Comparison of ENCODE assay signal across 8 cellular contexts in genomic region chr9:97803167-97804058, GRCh38. TPM values are rescaled to one million over a fixed set of nuclear protein-coding genes. Genes with fewer than 3 reads are reported as not detected.
DNase-seq lines count a peak whose midpoint lies in the region; ATAC-seq, FAIRE-seq and TF ChIP-seq lines count a peak whose summit lies in the region.

No MANE protein-coding gene starts in this region.

- DNase-seq in Calu3 (peak; percentile 74), SJCRH30 (peak; percentile 34 to 51), Right ventricle myocardium inferior (ENCODE audit: missing footprints) (peak; percentile 92), pancreas (peak; percentile 85 to 95 (median 94)), tibial artery (peak; percentile 34 to 77)
- peak; percentile 48 for DNase-seq in Jurkat, Clone E6-1 (ENCODE audit: low read depth, low spot score)
- peak; percentile 78 for DNase-seq in activated naive CD4-positive, alpha-beta T cell treated with anti-CD3 and anti-CD28 coated beads, Interleukin-2, amount 10 ng/mL, durations not matched to agents 7 days and 5 days

- 1 to 6% methylated on average over 24 to 75 of the region's 75 CpGs for WGBS in pancreas, 2 donors

- TF ChIP-seq CTCF in Calu3 (IDR thresholded peaks at IDR 0.05; ENCODE audit: unreplicated experiment) (peak; percentile 13), pancreas (IDR thresholded peaks at IDR 0.05) (peak in 1 of 4 donors; percentile 20), tibial artery (IDR thresholded peaks at IDR 0.05) (no peak)

- H3K27ac ChIP-seq in SJCRH30 (no peak overlapping the region), pancreas (peak overlapping the region; percentile 53 to 70 (median 60)), tibial artery (no peak overlapping the region)

- peak overlapping the region; percentile 61 for H3K4me3 Mint-ChIP-seq in Calu3 (ENCODE audit: low read depth, unreplicated experiment)
- H3K4me3 Mint-ChIP-seq in activated naive CD4-positive, alpha-beta T cell treated with anti-CD3 and anti-CD28 coated beads, Interleukin-2, amount 10 ng/mL, durations not matched to agents 7 days and 5 days = peak overlapping the region; percentile 66

- H3K9me3 Mint-ChIP-seq in Calu3 (ENCODE audit: low read depth, unreplicated experiment) = no peaks in the 10 kb centered on the region
- no peaks in the 10 kb centered on the region for H3K9me3 Mint-ChIP-seq in activated naive CD4-positive, alpha-beta T cell treated with anti-CD3 and anti-CD28 coated beads, Interleukin-2, amount 10 ng/mL, durations not matched to agents 7 days and 5 days

- no peaks in the 10 kb centered on the region for H3K9me3 ChIP-seq in SJCRH30 (replicated peaks)
- H3K9me3 ChIP-seq in pancreas = no peaks in the 10 kb centered on the region
- no peaks in the 10 kb centered on the region for H3K9me3 ChIP-seq in tibial artery

- H3K27me3 ChIP-seq in SJCRH30 (peaks cover 9% of the 10 kb centered on the region; the same call in 1 of the 2 replicates), pancreas (no peaks in the 10 kb centered on the region), tibial artery (peaks cover 6 to 36% of the 10 kb centered on the region in 2 donors)

- CTCF ChIA-PET in Calu3 (lab: Charles Lee) = no interaction called here
- CTCF ChIA-PET in activated naive CD4-positive, alpha-beta T cell treated with anti-CD3 and anti-CD28 coated beads, Interleukin-2, amount 10 ng/mL, durations not matched to agents 7 days and 5 days (lab: Charles Lee) = no interaction called here

- H3K27me3 Mint-ChIP-seq in Calu3 (ENCODE audit: unreplicated experiment) = no peaks in the 10 kb centered on the region
- H3K27me3 Mint-ChIP-seq in activated naive CD4-positive, alpha-beta T cell treated with anti-CD3 and anti-CD28 coated beads, Interleukin-2, amount 10 ng/mL, durations not matched to agents 7 days and 5 days = peaks cover 63% of the 10 kb centered on the region

- H3K4me1 ChIP-seq in SJCRH30 = no peaks in the 10 kb centered on the region
- H3K4me1 ChIP-seq in pancreas = no peaks in the 10 kb centered on the region
- H3K4me1 ChIP-seq in tibial artery = peaks cover 0 to 8% (median 6%) of the 10 kb centered on the region in 4 donors

- H3K36me3 Mint-ChIP-seq in Calu3 (ENCODE audit: insufficient read depth, unreplicated experiment) = peaks cover 24% of the 10 kb centered on the region
- H3K36me3 Mint-ChIP-seq in activated naive CD4-positive, alpha-beta T cell treated with anti-CD3 and anti-CD28 coated beads, Interleukin-2, amount 10 ng/mL, durations not matched to agents 7 days and 5 days = no peaks in the 10 kb centered on the region

- H3K4me1 Mint-ChIP-seq in Calu3 (ENCODE audit: low read depth, unreplicated experiment) = peaks cover 21% of the 10 kb centered on the region
- peaks cover 10% of the 10 kb centered on the region for H3K4me1 Mint-ChIP-seq in activated naive CD4-positive, alpha-beta T cell treated with anti-CD3 and anti-CD28 coated beads, Interleukin-2, amount 10 ng/mL, durations not matched to agents 7 days and 5 days

- BruUV-seq in Calu3 (replicated peaks; lab: Mats Ljungman, UMichigan) = no TSS peak

- intact Hi-C loops in Calu3 (cut with micrococcal nuclease; ENCODE audit: unreplicated experiment) (loop anchor here (2.0 to 5.0 kb wide), 2 partner anchors 49 to 91 kb away; partner anchors contain the start of gene FOXE1), Right ventricle myocardium inferior (cut with DNase I) (no loop called here), pancreas (cut with DNase I) (no loop called here), tibial artery (cut with DNase I; ENCODE audit: low total_unique reads) (no loop called here)

- H3K27ac Mint-ChIP-seq in Calu3 (ENCODE audit: unreplicated experiment) = peak overlapping the region; percentile 83
- peak overlapping the region; percentile 39 for H3K27ac Mint-ChIP-seq in activated naive CD4-positive, alpha-beta T cell treated with anti-CD3 and anti-CD28 coated beads, Interleukin-2, amount 10 ng/mL, durations not matched to agents 7 days and 5 days

- H3K36me3 ChIP-seq in SJCRH30 = no peaks in the 10 kb centered on the region
- H3K36me3 ChIP-seq in pancreas = no peaks in the 10 kb centered on the region
- no peaks in the 10 kb centered on the region for H3K36me3 ChIP-seq in tibial artery

- FAIRE-seq in pancreas (lab: Jason Lieb, UNC) = no peak

- ATAC-seq in GM21529 (IDR thresholded peaks at IDR 0.05; ENCODE audit: unreplicated experiment) (peak; percentile 90), Right ventricle myocardium inferior (peak; percentile 94), pancreas (peak; percentile 97 to 99 (median 98))

- peak overlapping the region; percentile 50 for H3K4me3 ChIP-seq in Jurkat, Clone E6-1 (ENCODE audit: low read length)
- H3K4me3 ChIP-seq in SJCRH30 = peak overlapping the region; percentile 56
- H3K4me3 ChIP-seq in pancreas = peak overlapping the region; percentile 18 to 44 (median 40)
- peak overlapping the region; percentile 40 to 52 for H3K4me3 ChIP-seq in tibial artery

RNA-seq across cellular contexts. Expression of gene FOXE1, which starts 49.6 kb away (rescaled TPM):
- 9.1 and 12.0 TPM in 2 replicates for total RNA-seq in Calu3 (2022)
- not detected for polyA plus RNA-seq in Jurkat, Clone E6-1 (2012; ENCODE audit: insufficient read depth, insufficient read length)
- not detected in 2 replicates for total RNA-seq in SJCRH30 (2014; rRNA removed; shearing (Covaris generic))
- not detected for total RNA-seq in Right ventricle myocardium inferior
- under 1 TPM in 5 of 6 donors, not detected in 1; 0.03 to 0.12 (median 0.08) TPM for total RNA-seq in pancreas
- polyA plus RNA-seq in pancreas = under 1 TPM; 0.04 to 0.16 TPM

Comparison
In these comparisons a context has a peak if more than half of its experiments do, and no peak if none do; other contexts are left out.
1. DNase-seq: peak in every context shown above with its lines; median percentile 94 in pancreas; 92 in Right ventricle myocardium inferior; 78 in activated naive CD4-positive, alpha-beta T cell treated with anti-CD3 and anti-CD28 coated beads, Interleukin-2, amount 10 ng/mL, durations not matched to agents 7 days and 5 days; 74 in Calu3; 56 in tibial artery; 48 in Jurkat, Clone E6-1; 42 in SJCRH30.
2. H3K27ac ChIP-seq: peak in pancreas (4 of 4); none in SJCRH30 (single experiment) and tibial artery (0 of 2).
3. Peak in every context shown above with its lines, with median percentiles within 50 percentile points of each other: ATAC-seq and H3K4me3 ChIP-seq.